ENCODE assay signal across 1 cellular context in the genomic region with DNA sequence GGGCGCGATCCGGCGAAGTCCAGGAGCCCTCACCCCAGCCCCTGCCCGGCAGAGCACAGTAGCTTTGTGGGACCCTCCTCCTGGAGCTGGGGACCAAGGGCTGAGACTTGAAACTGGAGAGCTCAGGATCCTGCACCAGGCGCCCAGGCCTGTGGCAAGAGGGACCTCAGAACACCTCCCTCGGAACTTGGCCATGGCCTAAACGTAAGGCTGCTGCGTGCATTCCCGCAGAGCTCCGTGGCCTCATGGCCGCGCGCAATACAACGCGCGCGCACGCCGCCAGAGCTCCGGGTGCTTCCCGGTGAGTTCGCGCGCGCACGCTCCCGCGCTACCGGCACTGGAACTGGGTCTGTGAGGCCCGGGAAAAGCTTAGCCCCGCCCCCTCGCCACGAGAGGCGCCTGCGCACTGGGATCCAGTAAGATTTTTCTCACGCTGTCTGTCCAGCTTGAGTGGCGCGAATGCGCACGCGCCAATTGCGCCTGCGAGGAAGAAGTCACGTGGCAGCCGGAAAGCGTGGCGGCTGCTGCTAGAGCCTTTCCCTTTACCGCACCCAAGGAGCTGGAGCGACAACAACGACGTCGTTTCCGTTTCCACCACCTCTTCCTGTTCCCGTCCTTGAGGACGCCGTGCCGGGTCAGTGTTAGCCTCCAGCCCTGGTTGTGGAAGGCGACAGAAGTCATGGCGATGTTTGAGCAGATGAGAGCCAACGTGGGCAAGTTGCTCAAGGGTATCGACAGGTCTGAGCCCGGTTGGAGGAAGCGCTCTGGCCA.
TF ChIP-seq lines count a peak whose summit lies in the region.

EIF3K (plus strand) TSS at position 599 of the 771 bp plus-strand sequence; CDS start at position 680, 81 bp downstream.

TF ChIP-seq in WTC11, 78 proteins besides CTCF, POLR2A, EP300 and RAD21 (continued from another document):
- TF ChIP-seq ARID4B (CRISPR knock-in tag; IDR thresholded peaks at IDR 0.05; ENCODE audit: borderline replicate concordance): 0 out of 2 replicates have a peak, but pooled peaks have one; percentile 20
- TF ChIP-seq ZBTB21 (CRISPR knock-in tag; IDR thresholded peaks at IDR 0.05; ENCODE audit: borderline replicate concordance): 0 out of 2 replicates have a peak, but pooled peaks have one; percentile 65
- TF ChIP-seq NR1H2 (CRISPR knock-in tag; IDR thresholded peaks at IDR 0.05): no peak
- 0 out of 2 replicates have a peak, but pooled peaks have one; percentile 68 for TF ChIP-seq ZNF232 (CRISPR knock-in tag; IDR thresholded peaks at IDR 0.05)
- TF ChIP-seq MLX (CRISPR knock-in tag; IDR thresholded peaks at IDR 0.05): no peak
